ENCODE assay signal across 19 cellular contexts in genomic region chr2:173298536-173299097, GRCh38. TPM values are rescaled to one million over a fixed set of nuclear protein-coding genes. Genes with fewer than 3 reads are reported as not detected.
DNase-seq lines count a peak whose midpoint lies in the region; ATAC-seq, FAIRE-seq and TF ChIP-seq lines count a peak whose summit lies in the region.
"Had no signal": no experiment of that assay in that cellular context is flagged by ENCODE, and none has a peak within 500 bp of the region (broad histone marks: within the 10 kb centered on the region; RNA-seq: fewer than 3 reads in every experiment).

No MANE protein-coding gene starts in this region.

- no peaks in the 10 kb centered on the region for H3K36me3 ChIP-seq in adipocyte (ENCODE audit: control insufficient read depth, insufficient read depth, low read length, severe bottlenecking)
- H3K36me3 ChIP-seq in endodermal cell (ENCODE audit: control insufficient read depth, insufficient read depth, low read length), result no peaks in the 10 kb centered on the region

- no peaks in the 10 kb centered on the region for H3K27me3 Mint-ChIP-seq in endodermal cell (ENCODE audit: insufficient read depth)

- no peak overlapping the region for H3K27ac Mint-ChIP-seq in endodermal cell

- no peak for ATAC-seq in GM18858 (IDR thresholded peaks at IDR 0.05; ENCODE audit: unreplicated experiment)
- ATAC-seq: PC-3 had no signal

- peaks cover 85% of the 10 kb centered on the region for H3K9me3 Mint-ChIP-seq in endodermal cell

- peaks cover 52% of the 10 kb centered on the region for H3K9me3 ChIP-seq in adipocyte (ENCODE audit: control insufficient read depth, low read length)
- H3K9me3 ChIP-seq in endodermal cell (ENCODE audit: control insufficient read depth, low read length), result peaks cover 84% of the 10 kb centered on the region

- peaks cover 22% of the 10 kb centered on the region for H3K36me3 Mint-ChIP-seq in endodermal cell (ENCODE audit: low read depth)

- H3K27ac ChIP-seq in endodermal cell (ENCODE audit: low read depth, low read length), result no peak overlapping the region
- H3K27ac ChIP-seq: C4-2B had no signal

- 88 to 97% methylated on average over 3 to 5 of the region's 5 CpGs for WGBS in endodermal cell (ENCODE audit: insufficient coverage in 1 of 2, insufficient read length in 1 of 2), 2 experiments

- H3K4me3 Mint-ChIP-seq in endodermal cell, result no peak overlapping the region

- H3K9ac ChIP-seq in adipocyte (ENCODE audit: low read length) (no peak overlapping the region), endodermal cell (ENCODE audit: extremely low read depth, low read length, poor library complexity, severe bottlenecking) (no peak overlapping the region)

- H3K27me3 ChIP-seq in adipocyte (replicated peaks; ENCODE audit: control insufficient read depth, insufficient read depth, low read length) (no peaks in the 10 kb centered on the region), endodermal cell (ENCODE audit: control insufficient read depth, insufficient read depth, low read length, poor library complexity, severe bottlenecking) (no peaks in the 10 kb centered on the region)

- peak; percentile 25 for DNase-seq in NCI-H2227 (lab: John Stamatoyannopoulos, UW; ENCODE audit: unreplicated experiment)
- no peak for DNase-seq in NCI-H2227 treated with DMSO at 0.1 percent for 48 hours (lab: John Stamatoyannopoulos, UW)
- DNase-seq in adipocyte (ENCODE audit: low read depth), result no peak
- no peak for DNase-seq in endodermal cell
- DNase-seq in activated gamma-delta T cell treated with Interleukin-2 at 50 U/mL for 16 hours, result no peak
- DNase-seq in RCC 7860 (ENCODE audit: low spot score), result no peak
- DNase-seq in germinal center (ENCODE audit: low spot score), result no peak
- DNase-seq: DND-41; GDM1; Kasumi-1; NCI-H1436 treated with DMSO at 0.1 percent for 48 hours; NCI-H2081; NCI-H226; NCI-H526 treated with DMSO at 0.1 percent for 48 hours; NK-92 treated with Interleukin-12 subunit alpha and Interleukin-12 subunit beta, amount 100 ng/mL, for 24 hours; PC-3 had no signal

- no peaks in the 10 kb centered on the region for H3K4me1 Mint-ChIP-seq in endodermal cell

- H3K4me3 ChIP-seq in adipocyte (ENCODE audit: low read length), result peak overlapping the region; percentile 37
- H3K4me3 ChIP-seq in endodermal cell (ENCODE audit: low read length), result peak overlapping the region; percentile 4

- FAIRE-seq in RCC 7860 (lab: Jason Lieb, UNC), result no peak
- FAIRE-seq: A204.1 had no signal

- no peaks in the 10 kb centered on the region for H3K4me1 ChIP-seq in adipocyte (ENCODE audit: control insufficient read depth, insufficient read depth, low read length)
- no peaks in the 10 kb centered on the region for H3K4me1 ChIP-seq in endodermal cell (ENCODE audit: control insufficient read depth, insufficient read depth, low read length)

- TF ChIP-seq CTCF in endodermal cell (conservative IDR thresholded peaks at IDR 0.05), result no peak

RNA-seq across cellular contexts. Expression of gene CDCA7, which starts 56.1 kb away (rescaled TPM):
- total RNA-seq in endodermal cell, result 100 to 1,000 TPM in 1 of 2 donors, 10 to 100 TPM in 1; 73.0 to 101 TPM
- 61.8 TPM for polyA plus RNA-seq in endodermal cell (2013, experiment 1 of 2)
- 54.9 TPM for polyA plus RNA-seq in endodermal cell (2013, experiment 2 of 2)
